Comparison of ENCODE assay signal across 8 cellular contexts in the genomic region with DNA sequence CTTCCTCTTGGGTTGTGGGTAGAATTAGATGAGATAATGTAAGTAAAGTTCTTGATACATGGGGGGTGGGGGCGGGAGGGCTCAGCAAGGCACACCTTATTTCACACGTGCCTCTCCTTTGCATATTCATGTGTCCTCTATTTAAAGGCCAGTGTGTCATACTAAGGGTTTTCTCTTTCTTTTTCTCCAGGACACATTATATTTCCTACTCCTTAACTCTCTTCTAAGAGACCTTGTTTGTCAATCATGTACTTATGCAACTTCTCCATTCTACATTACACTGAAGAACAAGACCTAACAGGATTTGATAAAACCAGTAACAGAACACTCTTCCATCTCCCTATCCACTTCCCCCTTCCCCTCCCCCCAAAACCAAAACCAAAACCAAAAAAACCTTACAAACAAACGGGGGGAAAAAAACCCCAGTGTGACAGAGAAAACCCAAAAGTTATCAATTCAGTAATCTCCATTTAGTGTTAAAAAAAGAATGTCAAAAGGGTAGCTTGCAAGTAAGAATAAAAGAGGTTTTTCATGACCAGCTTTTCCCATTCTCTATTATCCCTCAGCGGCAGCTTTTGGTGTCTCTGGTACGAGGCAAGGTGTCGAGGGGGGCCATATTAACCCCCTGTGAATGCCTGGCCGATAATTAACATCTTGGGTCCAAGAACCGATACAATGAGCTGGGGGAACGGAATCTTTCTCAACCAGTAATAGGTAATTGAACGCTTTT.
DNase-seq lines count a peak whose midpoint lies in the region; ATAC-seq lines count a peak whose summit lies in the region.

No MANE protein-coding gene starts in this region.

- peak overlapping the region; percentile 44 for H3K4me3 ChIP-seq in mesodermal cell (ENCODE audit: extremely low read depth, insufficient read depth, low read length, poor library complexity, severe bottlenecking)

- H3K36me3 ChIP-seq in mesodermal cell (ENCODE audit: control insufficient read depth, insufficient read depth, low read length) = no peaks in the 10 kb centered on the region

- DNase-seq in NCI-H446 (lab: John Stamatoyannopoulos, UW) (peak; percentile 36 to 54), NCI-H446 treated with DMSO at 0.1 percent for 48 hours (lab: John Stamatoyannopoulos, UW) (no peak), NCI-H774 (lab: John Stamatoyannopoulos, UW) (peak; percentile 43)
- DNase-seq in activated CD4-positive, CD25-positive, alpha-beta regulatory T cell (lab: John Stamatoyannopoulos, UW) = no peak

- peak overlapping the region; percentile 49 for H3K27ac ChIP-seq in cingulate gyrus (ENCODE audit: low read depth, low read length)
- H3K27ac ChIP-seq in mesodermal cell (ENCODE audit: low read depth, low read length, severe bottlenecking) = peak overlapping the region; percentile 1

- no peaks in the 10 kb centered on the region for H3K9me3 ChIP-seq in mesodermal cell (ENCODE audit: control insufficient read depth, low read length)

- WGBS in mesodermal cell (ENCODE audit: insufficient coverage in 2 of 2), 2 experiments = 2 to 10% methylated on average over 3 to 7 of the region's 10 CpGs

- ATAC-seq in GM19463 (IDR thresholded peaks at IDR 0.05; ENCODE audit: unreplicated experiment) (no peak), HG03139 (IDR thresholded peaks at IDR 0.05; ENCODE audit: unreplicated experiment) (no peak)

- H3K4me1 ChIP-seq in mesodermal cell (ENCODE audit: control insufficient read depth, insufficient read depth, low read length, poor library complexity, severe bottlenecking) = peaks cover 23% of the 10 kb centered on the region

Comparison
In these comparisons a context has a peak if more than half of its experiments do, and no peak if none do; other contexts are left out.
1. DNase-seq: peak in NCI-H446 (2 of 2) and NCI-H774 (single experiment); none in NCI-H446 treated with DMSO at 0.1 percent for 48 hours (single experiment) and activated CD4-positive, CD25-positive, alpha-beta regulatory T cell (0 of 4).